ENCODE assay signal across 19 cellular contexts in the genomic region with DNA sequence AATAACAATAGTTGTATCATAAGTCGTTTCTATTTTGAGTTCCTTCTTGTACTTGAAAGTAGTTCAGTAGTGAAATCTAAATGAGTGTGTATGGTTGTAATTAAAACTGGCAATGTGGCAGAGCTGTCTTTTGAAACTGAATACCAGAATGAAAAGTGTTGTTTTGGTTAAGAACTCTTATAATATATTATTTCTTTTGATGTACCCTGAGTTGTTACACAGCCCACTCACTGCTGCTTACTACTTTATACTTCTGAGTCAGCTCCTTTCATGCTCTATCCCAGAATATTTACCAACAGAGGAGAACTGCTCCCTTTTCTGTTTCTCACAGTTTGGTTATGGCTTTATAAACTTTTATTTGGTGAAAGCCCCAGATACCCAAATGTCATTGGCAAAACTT. TPM values are rescaled to one million over a fixed set of nuclear protein-coding genes. Genes with fewer than 3 reads are reported as not detected.
DNase-seq lines count a peak whose midpoint lies in the region; ATAC-seq, FAIRE-seq and TF ChIP-seq lines count a peak whose summit lies in the region.
"Had no signal": no experiment of that assay in that cellular context is flagged by ENCODE, and none has a peak within 500 bp of the region (broad histone marks: within the 10 kb centered on the region; RNA-seq: fewer than 3 reads in every experiment).

No MANE protein-coding gene starts in this region.

- H3K4me1 Mint-ChIP-seq in activated T-cell treated with anti-CD3 and anti-CD28 coated beads, Interleukin-2, amount 50 U/mL, for 72 hours (ENCODE audit: low read depth): no peaks in the 10 kb centered on the region

- H3K27me3 Mint-ChIP-seq in activated T-cell treated with anti-CD3 and anti-CD28 coated beads, Interleukin-2, amount 50 U/mL, for 72 hours (ENCODE audit: low read depth): no peaks in the 10 kb centered on the region

- peak; percentile 71 for FAIRE-seq in small intestine (lab: Jason Lieb, UNC)
- FAIRE-seq: H1, K562 had no signal

- H3K36me3 Mint-ChIP-seq in activated T-cell treated with anti-CD3 and anti-CD28 coated beads, Interleukin-2, amount 50 U/mL, for 72 hours (ENCODE audit: insufficient read depth in 2 of 2): no peaks in the 10 kb centered on the region

- no peak overlapping the region for H3K4me3 Mint-ChIP-seq in activated T-cell treated with anti-CD3 and anti-CD28 coated beads, Interleukin-2, amount 50 U/mL, for 72 hours

- H3K27me3 ChIP-seq in PC-3 (ENCODE audit: low read length) (no peaks in the 10 kb centered on the region), small intestine (ENCODE audit: control insufficient read depth in 2 of 2, insufficient read depth in 2 of 2, low read length in 2 of 2) (no peaks in the 10 kb centered on the region)

- H3K27ac Mint-ChIP-seq in activated T-cell treated with anti-CD3 and anti-CD28 coated beads, Interleukin-2, amount 50 U/mL, for 72 hours: peak overlapping the region; percentile 77

- no peaks in the 10 kb centered on the region for H4K20me1 ChIP-seq in PC-3 (ENCODE audit: low read length)

- POLR2A ChIA-PET in PC-3 (lab: Charles Lee; ENCODE audit: unreplicated experiment): no interaction called here

- H3K9me3 ChIP-seq in PC-3 (ENCODE audit: low read length): no peaks in the 10 kb centered on the region
- H3K9me3 ChIP-seq in small intestine (ENCODE audit: control insufficient read depth, low read depth): no peaks in the 10 kb centered on the region
- H3K9me3 ChIP-seq: Caco-2 had no signal

- no TSS peak for BruUV-seq in PC-3 (replicated peaks; lab: Mats Ljungman, UMichigan)

- H3K36me3 ChIP-seq in PC-3 (ENCODE audit: low read depth, low read length) (peaks cover 2% of the 10 kb centered on the region; the same call in 1 of the 2 replicates), small intestine (ENCODE audit: control insufficient read depth in 2 of 2, insufficient read depth in 2 of 2, low read length in 2 of 2) (peaks cover 0 to under 1% of the 10 kb centered on the region in 2 donors)

- H3F3A ChIP-seq in PC-3 (ENCODE audit: low read length, unreplicated experiment): no peaks in the 10 kb centered on the region

- no peak overlapping the region for H2AFZ ChIP-seq in PC-3 (ENCODE audit: low read length)

- no peak overlapping the region for H3K4me2 ChIP-seq in PC-3 (ENCODE audit: low read length)

- H3K9ac ChIP-seq in PC-3 (ENCODE audit: low read length): no peak overlapping the region

- H3K4me1 ChIP-seq in PC-3 (ENCODE audit: insufficient read depth, low read length) (no peaks in the 10 kb centered on the region), small intestine (ENCODE audit: control insufficient read depth in 2 of 2, insufficient read depth in 1 of 2, low read depth in 1 of 2, low read length in 1 of 2) (no peaks in the 10 kb centered on the region)
- H3K4me1 ChIP-seq: Caco-2 had no signal

- CTCF ChIA-PET in PC-3 (lab: Charles Lee): interaction anchor here (0.8 to 1.1 kb wide), 2 partner anchors 73 to 75 kb away, joined by 4 to 5 read pairs; no protein-coding TSS in a partner anchor

- intact Hi-C loops in PC-3 (cut with micrococcal nuclease): loop anchor here (1.0 kb wide), 2 partner anchors 76 to 148 kb away; no protein-coding TSS in a partner anchor

- no peaks in the 10 kb centered on the region for H3K9me3 Mint-ChIP-seq in activated T-cell treated with anti-CD3 and anti-CD28 coated beads, Interleukin-2, amount 50 U/mL, for 72 hours

- peak; percentile 27 to 36 for ATAC-seq in activated T-cell treated with anti-CD3 and anti-CD28 coated beads, Interleukin-2, amount 50 U/mL, for 72 hours (replicated peaks in 1 of 2)
- ATAC-seq in HG02610 (IDR thresholded peaks at IDR 0.05; ENCODE audit: unreplicated experiment) (peak; percentile 35), PC-3 (peak; percentile 22; the same call in 1 of the 2 replicates), HG03442 (IDR thresholded peaks at IDR 0.05; ENCODE audit: unreplicated experiment) (no peak)

- H3K27ac ChIP-seq in PC-3 (ENCODE audit: low read length) (no peak overlapping the region), small intestine (ENCODE audit: low read depth in 1 of 2, low read length in 1 of 2) (no peak overlapping the region)

- no peaks in the 10 kb centered on the region for H3K79me2 ChIP-seq in PC-3 (ENCODE audit: low read length)

- 18 to 56% (median 21%) methylated on average over 1 of the region's 1 CpG for WGBS in small intestine, 3 donors

- DNase-seq in activated T-cell treated with anti-CD3 and anti-CD28 coated beads, Interleukin-2, amount 50 U/mL, for 72 hours: no peak
- DNase-seq in activated T-cell treated with anti-CD3 and anti-CD28 coated beads for 4 hours: no peak
- DNase-seq in PC-3: no peak
- DNase-seq in small intestine: no peak
- no peak for DNase-seq in DMS114 treated with DMSO at 0.1 percent for 48 hours (lab: John Stamatoyannopoulos, UW; ENCODE audit: unreplicated experiment)
- DNase-seq in NCI-H1092 treated with DMSO at 0.1 percent for 48 hours (lab: John Stamatoyannopoulos, UW): no peak
- DNase-seq: 8988T, GF-D8, NCI-H1105, NCI-H2081 treated with DMSO at 0.1 percent for 48 hours, SHP77 treated with DMSO at 0.1 percent for 48 hours had no signal

- TF ChIP-seq CTCF in PC-3 (conservative IDR thresholded peaks at IDR 0.05; ENCODE audit: low read depth, low read length): no peak

- H3K4me3 ChIP-seq in PC-3 (ENCODE audit: low read length) (no peak overlapping the region), small intestine (ENCODE audit: low read depth in 1 of 2, low read length in 2 of 2) (no peak overlapping the region)
- H3K4me3 ChIP-seq: K562 had no signal

- H3K9me2 ChIP-seq in PC-3 (replicated peaks; ENCODE audit: low read length): no peaks in the 10 kb centered on the region

RNA-seq across cellular contexts. Expression of a gene that starts 28.8 kb away (rescaled TPM):
- total RNA-seq in activated T-cell treated with anti-CD3 and anti-CD28 coated beads, Interleukin-2, amount 50 U/mL, for 72 hours: 10 to 100 TPM; 11.8 to 13.5 TPM
- 25.9 and 26.0 TPM in 2 replicates for total RNA-seq in PC-3 (2014; rRNA removed)
- polyA plus RNA-seq in small intestine: 10 to 100 TPM in 1 of 3 donors, 1 to 10 TPM in 2; 4.9 to 12.8 (median 7.8) TPM

RNA-seq across cellular contexts. Expression of a gene that starts 38.2 kb away (rescaled TPM):
- 1 to 10 TPM; 3.7 to 3.8 TPM for total RNA-seq in activated T-cell treated with anti-CD3 and anti-CD28 coated beads, Interleukin-2, amount 50 U/mL, for 72 hours
- 6.6 and 12.4 TPM in 2 replicates for total RNA-seq in PC-3 (2014; rRNA removed)
- polyA plus RNA-seq in small intestine: 1 to 10 TPM; 2.2 to 9.4 (median 6.6) TPM

RNA-seq across cellular contexts. Expression of a gene that starts 59.7 kb away (rescaled TPM):
- total RNA-seq in activated T-cell treated with anti-CD3 and anti-CD28 coated beads, Interleukin-2, amount 50 U/mL, for 72 hours: not detected
- not detected in 2 replicates for total RNA-seq in PC-3 (2014; rRNA removed)
- not detected for polyA plus RNA-seq in small intestine
- total RNA-seq: Caco-2, H1, K562, NCI-H460, RPMI7951 had no signal
- polyA plus RNA-seq: AG04450, H1, K562 had no signal
